In genomic region chr16:65227041-65227835, GRCh38 we compare ENCODE assay signal across 24 cellular contexts.
"Had no signal": no experiment of that assay in that cellular context is flagged by ENCODE, and none has a peak within 500 bp of the region (broad histone marks: within the 10 kb centered on the region; RNA-seq: fewer than 3 reads in every experiment).

No MANE protein-coding gene starts in this region.

- ATAC-seq: K562 had no signal

- H3K36me3 ChIP-seq: SJSA1 had no signal

- H3K27me3 ChIP-seq: SJSA1 had no signal

- H3K9me3 ChIP-seq: SJSA1 had no signal

- FAIRE-seq: HTR-8/SVneo, K562, RCC 7860 had no signal

- H3K27ac ChIP-seq: HL-60, KMS-11, SJSA1, SK-N-MC had no signal

- H3K27ac Mint-ChIP-seq: IgD-negative memory B cell had no signal

- DNase-seq: Kasumi-1, MM.1S, NCI-H1092 treated with DMSO at 0.1 percent for 48 hours, NCI-H1436, NCI-H187 treated with DMSO at 0.1 percent for 48 hours, NCI-H2029 treated with DMSO at 0.1 percent for 48 hours, NCI-H2171, NCI-H226, NCI-H446, NCI-H510A, NCI-H524 treated with DMSO at 0.1 percent for 48 hours, NCI-H69, NCI-H774, Right ventricle myocardium superior, RPMI8226, SIG-M5 had no signal

- H3K27me3 Mint-ChIP-seq: IgD-negative memory B cell had no signal

- H3K4me1 ChIP-seq: SJSA1 had no signal

- H3K4me2 ChIP-seq: KMS-11 had no signal

- H3K36me3 Mint-ChIP-seq: IgD-negative memory B cell had no signal

- H3K4me3 ChIP-seq: K562, SJSA1, SK-N-MC had no signal

- H3K4me3 Mint-ChIP-seq: IgD-negative memory B cell had no signal

- H3K9ac ChIP-seq: KMS-11 had no signal
